In genomic region chr17:67515490-67516088, GRCh38 we compare ENCODE assay signal across 14 cellular contexts.
DNase-seq lines count a peak whose midpoint lies in the region; ATAC-seq and TF ChIP-seq lines count a peak whose summit lies in the region.
"Had no signal": no experiment of that assay in that cellular context is flagged by ENCODE, and none has a peak within 500 bp of the region (broad histone marks: within the 10 kb centered on the region; RNA-seq: fewer than 3 reads in every experiment).

No MANE protein-coding gene starts in this region.

- peaks cover 14% of the 10 kb centered on the region for H3K4me1 ChIP-seq in right cardiac atrium (ENCODE audit: control insufficient read depth, insufficient read depth, low read length)

- no peak overlapping the region for H3K27ac ChIP-seq in right cardiac atrium (ENCODE audit: low read length)
- H3K27ac ChIP-seq: BLaER1 treated with 17β-estradiol and CSF1 and Interleukin-3, amounts not matched to agents 10 nM and 100 nM; vagina had no signal

- no peak for TF ChIP-seq CTCF in brain (conservative IDR thresholded peaks at IDR 0.05)

- DNase-seq in NCI-H526 (lab: John Stamatoyannopoulos, UW) = peak; percentile 63 to 72
- DNase-seq in right cardiac atrium = no peak
- no peak for DNase-seq in SK-N-DZ (ENCODE audit: low spot score)
- DNase-seq in occipital lobe (lab: John Stamatoyannopoulos, UW) = no peak
- DNase-seq in DMS114 treated with DMSO at 0.1 percent for 48 hours (lab: John Stamatoyannopoulos, UW; ENCODE audit: unreplicated experiment) = no peak
- DNase-seq: activated CD4-positive, alpha-beta T cell treated with anti-CD3 and anti-CD28 coated beads, Interleukin-2, amount 10 ng/mL, durations not matched to agents 24 days and 14 days; cortex of kidney; NK-92 treated with Interleukin-12 subunit alpha and Interleukin-12 subunit beta, amount 100 ng/mL, for 24 hours; SHP77 treated with DMSO at 0.1 percent for 48 hours; stimulated activated CD4-positive, alpha-beta T cell treated with anti-CD3 and anti-CD28 coated beads, Interleukin-4, amount 100 ng/mL, for 1 hour had no signal

- intact Hi-C loops in right cardiac atrium (cut with DNase I) = no loop called here

- no peaks in the 10 kb centered on the region for H3K27me3 ChIP-seq in right cardiac atrium (ENCODE audit: control insufficient read depth, insufficient read depth)
- H3K27me3 ChIP-seq: BLaER1 treated with 17β-estradiol and CSF1 and Interleukin-3, amounts not matched to agents 10 nM and 100 nM; vagina had no signal

- H3K4me1 Mint-ChIP-seq in brain = peaks cover 47% of the 10 kb centered on the region
- peaks cover 33% of the 10 kb centered on the region for H3K4me1 Mint-ChIP-seq in stimulated activated memory B cell treated with anti-CD40 and anti-IgM and Interleukin-4, amounts not matched to agents 10 μg/mL and 1 μg/mL and 100 μg/mL, for 72 hours

- peak; percentile 49 to 72 for ATAC-seq in right cardiac atrium
- no peak for ATAC-seq in stimulated activated memory B cell treated with anti-CD40 and anti-IgM and Interleukin-4, amounts not matched to agents 10 μg/mL and 1 μg/mL and 100 μg/mL, for 72 hours

- H3K9me3 ChIP-seq in right cardiac atrium (ENCODE audit: control insufficient read depth, low read length) = no peaks in the 10 kb centered on the region
- H3K9me3 ChIP-seq: vagina had no signal

- H3K36me3 Mint-ChIP-seq in brain = peaks cover 14% of the 10 kb centered on the region
- peaks cover 11% of the 10 kb centered on the region for H3K36me3 Mint-ChIP-seq in stimulated activated memory B cell treated with anti-CD40 and anti-IgM and Interleukin-4, amounts not matched to agents 10 μg/mL and 1 μg/mL and 100 μg/mL, for 72 hours

- peak overlapping the region in 4 of 5 experiments; percentile 17 to 65 (median 44) for H3K4me3 Mint-ChIP-seq in brain
- H3K4me3 Mint-ChIP-seq in stimulated activated memory B cell treated with anti-CD40 and anti-IgM and Interleukin-4, amounts not matched to agents 10 μg/mL and 1 μg/mL and 100 μg/mL, for 72 hours = no peak overlapping the region
- H3K4me3 Mint-ChIP-seq: activated CD4-positive, alpha-beta T cell treated with anti-CD3 and anti-CD28 coated beads, Interleukin-2, amount 10 ng/mL, durations not matched to agents 24 days and 14 days had no signal

- no peaks in the 10 kb centered on the region for H3K27me3 Mint-ChIP-seq in brain
- H3K27me3 Mint-ChIP-seq in stimulated activated memory B cell treated with anti-CD40 and anti-IgM and Interleukin-4, amounts not matched to agents 10 μg/mL and 1 μg/mL and 100 μg/mL, for 72 hours = peaks cover 8% of the 10 kb centered on the region
- H3K27me3 Mint-ChIP-seq: activated CD4-positive, alpha-beta T cell treated with anti-CD3 and anti-CD28 coated beads, Interleukin-2, amount 10 ng/mL, durations not matched to agents 24 days and 14 days had no signal

- peaks cover 0 to 9% (median 6%) of the 10 kb centered on the region in 5 experiments for H3K9me3 Mint-ChIP-seq in brain
- peaks cover 10% of the 10 kb centered on the region for H3K9me3 Mint-ChIP-seq in stimulated activated memory B cell treated with anti-CD40 and anti-IgM and Interleukin-4, amounts not matched to agents 10 μg/mL and 1 μg/mL and 100 μg/mL, for 72 hours
- H3K9me3 Mint-ChIP-seq: activated CD4-positive, alpha-beta T cell treated with anti-CD3 and anti-CD28 coated beads, Interleukin-2, amount 10 ng/mL, durations not matched to agents 24 days and 14 days had no signal

- peak overlapping the region; percentile 81 to 97 (median 82) for H3K27ac Mint-ChIP-seq in brain
- H3K27ac Mint-ChIP-seq in stimulated activated memory B cell treated with anti-CD40 and anti-IgM and Interleukin-4, amounts not matched to agents 10 μg/mL and 1 μg/mL and 100 μg/mL, for 72 hours = peak overlapping the region; percentile 22
- H3K27ac Mint-ChIP-seq: activated CD4-positive, alpha-beta T cell treated with anti-CD3 and anti-CD28 coated beads, Interleukin-2, amount 10 ng/mL, durations not matched to agents 24 days and 14 days had no signal

- no peak overlapping the region for H3K4me3 ChIP-seq in right cardiac atrium (ENCODE audit: low read length)
- H3K4me3 ChIP-seq: BLaER1 treated with 17β-estradiol and CSF1 and Interleukin-3, amounts not matched to agents 10 nM and 100 nM; vagina had no signal

- WGBS in right cardiac atrium = 18% methylated on average over 10 of the region's 10 CpGs

Comparison
In these comparisons a context has a peak if more than half of its experiments do, and no peak if none do; other contexts are left out.
1. DNase-seq: peak in NCI-H526 (2 of 2); none in right cardiac atrium (0 of 3), SK-N-DZ (single experiment), occipital lobe (single experiment) and DMS114 treated with DMSO at 0.1 percent for 48 hours (single experiment).